ENCODE assay signal across 21 cellular contexts in the genomic region with DNA sequence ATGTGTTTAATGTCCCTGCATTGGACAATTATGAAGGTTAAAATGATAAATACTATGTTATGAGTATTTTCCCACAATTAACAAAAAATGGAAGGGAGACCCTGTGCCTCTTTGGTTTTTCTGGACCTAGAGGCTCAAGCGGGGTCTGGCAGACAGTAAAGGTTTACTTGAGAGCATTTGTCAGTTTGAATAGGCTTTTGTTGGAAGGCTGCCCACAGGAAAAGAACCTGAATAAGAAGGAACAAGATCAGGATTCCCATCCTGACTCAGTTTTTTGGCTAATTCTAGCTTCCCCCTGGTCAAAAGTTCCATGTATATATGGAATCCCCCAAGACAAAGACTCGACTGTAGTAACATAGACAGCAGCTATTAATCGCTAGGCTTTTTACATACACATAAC.
DNase-seq lines count a peak whose midpoint lies in the region; FAIRE-seq and TF ChIP-seq lines count a peak whose summit lies in the region.
"Had no signal": no experiment of that assay in that cellular context is flagged by ENCODE, and none has a peak within 500 bp of the region (broad histone marks: within the 10 kb centered on the region; RNA-seq: fewer than 3 reads in every experiment).

No MANE protein-coding gene starts in this region.

- H3K36me3 ChIP-seq in PC-9 (ENCODE audit: low read depth), result no peaks in the 10 kb centered on the region
- H3K36me3 ChIP-seq in endothelial cell of umbilical vein (ENCODE audit: control insufficient read depth in 2 of 2, extremely low read depth in 1 of 2, insufficient read depth in 2 of 2, low read length in 2 of 2), result no peaks in the 10 kb centered on the region
- H3K36me3 ChIP-seq: Peyer's patch had no signal

- H3K9ac ChIP-seq in endothelial cell of umbilical vein (replicated peaks; ENCODE audit: extremely low read depth, insufficient read depth, low read length), result no peak overlapping the region
- H3K9ac ChIP-seq: KMS-11 had no signal

- BruUV-seq in PC-9 (replicated peaks; lab: Mats Ljungman, UMichigan), result no TSS peak
- BruUV-seq in endothelial cell of umbilical vein (replicated peaks; lab: Mats Ljungman, UMichigan), result no TSS peak

- H3K9me3 Mint-ChIP-seq in mesothelial cell of epicardium, result peaks cover 5% of the 10 kb centered on the region
- H3K9me3 Mint-ChIP-seq: CD8-positive, alpha-beta T cell; IgD-negative memory B cell had no signal

- no peak for FAIRE-seq in endothelial cell of umbilical vein (lab: Jason Lieb, UNC)

- no peaks in the 10 kb centered on the region for H3K9me3 ChIP-seq in PC-9 (ENCODE audit: insufficient read depth, low read depth)
- H3K9me3 ChIP-seq in endothelial cell of umbilical vein (replicated peaks; ENCODE audit: control insufficient read depth, insufficient read depth, low read length), result no peaks in the 10 kb centered on the region
- H3K9me3 ChIP-seq: Peyer's patch had no signal

- H3K9me2 ChIP-seq in PC-9 (ENCODE audit: insufficient read depth), result no peaks in the 10 kb centered on the region

- no peak for TF ChIP-seq POLR2A in endothelial cell of umbilical vein (IDR thresholded peaks at IDR 0.05; ENCODE audit: low read depth, low read length)

- H3K36me3 Mint-ChIP-seq in mesothelial cell of epicardium, result no peaks in the 10 kb centered on the region
- H3K36me3 Mint-ChIP-seq: CD8-positive, alpha-beta T cell had no signal

- H3K4me3 Mint-ChIP-seq in mesothelial cell of epicardium, result no peak overlapping the region
- H3K4me3 Mint-ChIP-seq: B cell; CD8-positive, alpha-beta T cell had no signal

- no peaks in the 10 kb centered on the region for H3K27me3 Mint-ChIP-seq in mesothelial cell of epicardium (ENCODE audit: low read depth)
- H3K27me3 Mint-ChIP-seq: B cell, IgD-negative memory B cell had no signal

- POLR2A ChIA-PET in PC-9 (lab: Charles Lee; ENCODE audit: unreplicated experiment), result interaction anchor here (0.6 kb wide), 1 partner anchor 21 kb away, joined by 4 read pairs; no protein-coding TSS in a partner anchor
- POLR2A ChIA-PET in endothelial cell of umbilical vein (lab: Charles Lee), result no interaction called here

- no peaks in the 10 kb centered on the region for H3K79me2 ChIP-seq in PC-9 (ENCODE audit: low read depth)
- no peaks in the 10 kb centered on the region for H3K79me2 ChIP-seq in endothelial cell of umbilical vein (ENCODE audit: control insufficient read depth, insufficient read depth, low read length)

- H4K20me1 ChIP-seq in PC-9 (ENCODE audit: insufficient read depth) (no peaks in the 10 kb centered on the region), endothelial cell of umbilical vein (replicated peaks; ENCODE audit: control insufficient read depth, extremely low read depth, insufficient read depth, low read length) (no peaks in the 10 kb centered on the region)

- H3K4me1 ChIP-seq in PC-9 (replicated peaks; ENCODE audit: insufficient read depth) (peaks cover 59% of the 10 kb centered on the region), endothelial cell of umbilical vein (ENCODE audit: control insufficient read depth, extremely low read depth, insufficient read depth, low read length) (peaks cover 2% of the 10 kb centered on the region)

- DNase-seq in COLO829 (ENCODE audit: low spot score) (peak; percentile 10), PC-9 (no peak), endothelial cell of umbilical vein (ENCODE audit: low read depth, low spot score) (peak; percentile 31), mesothelial cell of epicardium (ENCODE audit: low spot score in 2 of 2, unreplicated experiment in 2 of 2) (no peak), NCI-H2029 (lab: John Stamatoyannopoulos, UW) (no peak), NCI-H1417 treated with DMSO at 0.1 percent for 48 hours (lab: John Stamatoyannopoulos, UW) (no peak)
- no peak for DNase-seq in activated CD4-positive, alpha-beta T cell treated with anti-CD3 and anti-CD28 coated beads for 1 hour
- DNase-seq: DND-41, H7, MM.1S, NCI-H146, NCI-H1930, NCI-H2227 treated with DMSO at 0.1 percent for 48 hours, NCI-H526 treated with DMSO at 0.1 percent for 48 hours, Peyer's patch had no signal

- H3K27me3 ChIP-seq in PC-9 (ENCODE audit: insufficient read depth, low read depth) (no peaks in the 10 kb centered on the region), endothelial cell of umbilical vein (ENCODE audit: control insufficient read depth in 2 of 2, insufficient read depth in 2 of 2, low read length in 2 of 2) (no peaks in the 10 kb centered on the region)
- H3K27me3 ChIP-seq: Peyer's patch had no signal

- CTCF ChIA-PET in PC-9 (lab: Charles Lee) (no interaction called here), endothelial cell of umbilical vein (lab: Charles Lee) (no interaction called here)

- TF ChIP-seq CTCF in PC-9 (conservative IDR thresholded peaks at IDR 0.05), result no peak
- no peak for TF ChIP-seq CTCF in endothelial cell of umbilical vein (IDR thresholded peaks at IDR 0.05; ENCODE audit: extremely low read depth in 1 of 2, insufficient read depth in 1 of 2, low read depth in 1 of 2, low read length in 2 of 2)
- TF ChIP-seq CTCF in mesothelial cell of epicardium (IDR thresholded peaks at IDR 0.05; ENCODE audit: unreplicated experiment), result no peak

- peak overlapping the region; percentile 32 for H3K27ac Mint-ChIP-seq in mesothelial cell of epicardium
- H3K27ac Mint-ChIP-seq: B cell; CD8-positive, alpha-beta T cell; IgD-negative memory B cell had no signal

- H3K4me2 ChIP-seq in PC-9, result no peak overlapping the region
- no peak overlapping the region for H3K4me2 ChIP-seq in endothelial cell of umbilical vein (ENCODE audit: insufficient read depth, low read length)
- H3K4me2 ChIP-seq: KMS-11 had no signal

- H3K4me1 Mint-ChIP-seq in mesothelial cell of epicardium, result peaks cover 23% of the 10 kb centered on the region

- H3F3A ChIP-seq in PC-9 (ENCODE audit: insufficient read depth, low read depth), result peaks cover 41% of the 10 kb centered on the region

- peak overlapping the region; percentile 94 for H3K27ac ChIP-seq in PC-9
- H3K27ac ChIP-seq in endothelial cell of umbilical vein (ENCODE audit: insufficient read depth, low read depth, low read length), result no peak overlapping the region
- H3K27ac ChIP-seq: C4-2B, HL-60, KMS-11, Peyer's patch had no signal

- H3K4me3 ChIP-seq in PC-9 (no peak overlapping the region), endothelial cell of umbilical vein (replicated peaks in 1 of 3; ENCODE audit: insufficient read depth in 1 of 3, low read depth in 1 of 3, low read length in 3 of 3) (no peak overlapping the region)
- H3K4me3 ChIP-seq: Peyer's patch had no signal

- intact Hi-C loops in PC-9 (cut with micrococcal nuclease; ENCODE audit: unreplicated experiment), result no loop called here
- intact Hi-C loops in endothelial cell of umbilical vein (cut with micrococcal nuclease), result no loop called here

- H3K9me1 ChIP-seq in endothelial cell of umbilical vein (replicated peaks; ENCODE audit: control insufficient read depth, extremely low read depth, insufficient read depth, low read length), result no peaks in the 10 kb centered on the region

- dilution Hi-C loops in endothelial cell of umbilical vein (cut with MboI; ENCODE audit: extremely low pct_ligation_motif_present, low sequenced_read_pairs), result no loop called here

- no peak overlapping the region for H2AFZ ChIP-seq in PC-9
- H2AFZ ChIP-seq in endothelial cell of umbilical vein (ENCODE audit: low read depth, low read length), result no peak overlapping the region

TF ChIP-seq in endothelial cell of umbilical vein, 7 proteins besides CTCF, POLR2A, EP300 and RAD21:
- TF ChIP-seq GATA2 (IDR thresholded peaks at IDR 0.05; ENCODE audit: insufficient read depth, insufficient read length, low read depth, low read length) (no peak), MYC (IDR thresholded peaks at IDR 0.05; ENCODE audit: low read depth, low read length) (no peak), POLR2AphosphoS5 (IDR thresholded peaks at IDR 0.05; ENCODE audit: insufficient read depth, low read depth, low read length) (no peak), FOS (IDR thresholded peaks at IDR 0.05; ENCODE audit: borderline replicate concordance, insufficient read depth, low read length) (no peak), EZH2 (IDR thresholded peaks at IDR 0.05; ENCODE audit: borderline replicate concordance, low read depth, low read length, severe bottlenecking) (no peak), JUN (IDR thresholded peaks at IDR 0.05; ENCODE audit: borderline replicate concordance, insufficient read depth, insufficient read length, low read depth) (no peak)
- TF ChIP-seq, protein P1, sequence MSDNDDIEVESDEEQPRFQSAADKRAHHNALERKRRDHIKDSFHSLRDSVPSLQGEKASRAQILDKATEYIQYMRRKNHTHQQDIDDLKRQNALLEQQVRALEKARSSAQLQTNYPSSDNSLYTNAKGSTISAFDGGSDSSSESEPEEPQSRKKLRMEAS (IDR thresholded peaks at IDR 0.05; ENCODE audit: insufficient read depth, insufficient read length), result no peak

Comparison
In these comparisons a context has a peak if more than half of its experiments do, and no peak if none do; other contexts are left out.
1. DNase-seq: peak in COLO829 (single experiment) and endothelial cell of umbilical vein (single experiment); none in PC-9 (0 of 2), mesothelial cell of epicardium (0 of 2), activated CD4-positive, alpha-beta T cell treated with anti-CD3 and anti-CD28 coated beads for 1 hour (single experiment), NCI-H2029 (single experiment) and NCI-H1417 treated with DMSO at 0.1 percent for 48 hours (single experiment).